In genomic region chr4:1656986-1657385, GRCh38 we compare ENCODE assay signal across 18 cellular contexts. TPM values are rescaled to one million over a fixed set of nuclear protein-coding genes. Genes with fewer than 3 reads are reported as not detected.
A peak's percentile ranks its signal among the peaks of the same experiment; 100 is the strongest.
DNase-seq lines count a peak whose midpoint lies in the region; ATAC-seq lines count a peak whose summit lies in the region.
"Had no signal": no experiment of that assay in that cellular context is flagged by ENCODE, and none has a peak within 500 bp of the region (broad histone marks: within the 10 kb centered on the region; RNA-seq: fewer than 3 reads in every experiment).

No MANE protein-coding gene starts in this region.

- no peak overlapping the region for H3K4ac ChIP-seq in neuronal stem cell (ENCODE audit: low read length)

- H2BK15ac ChIP-seq in neuronal stem cell (ENCODE audit: low read length): no peak overlapping the region

- no peaks in the 10 kb centered on the region for H3K9me3 Mint-ChIP-seq in natural killer cell treated with Interleukin-12 subunit alpha and Interleukin-12 subunit beta and Interleukin-15 and Interleukin-18, amount 100 ng/mL, for 72 hours
- no peaks in the 10 kb centered on the region for H3K9me3 Mint-ChIP-seq in T-helper 2 cell treated with Interferon-gamma antibody and Interleukin-4, amounts not matched to agents 5 μg/mL and 100 μg/mL, for 36 hours
- H3K9me3 Mint-ChIP-seq: CD4-positive, alpha-beta T cell; CD8-positive, alpha-beta T cell had no signal

- H3K9me3 ChIP-seq in neuronal stem cell (replicated peaks in 1 of 2; ENCODE audit: control insufficient read depth in 2 of 2, insufficient read depth in 1 of 2, low read depth in 1 of 2, low read length in 2 of 2): peaks cover 0 to 10% of the 10 kb centered on the region in 2 donors
- H3K9me3 ChIP-seq: A549; BLaER1 treated with 17β-estradiol and CSF1 and Interleukin-3, amounts not matched to agents 10 nM and 100 nM; Caco-2 had no signal

- H2BK12ac ChIP-seq in neuronal stem cell (ENCODE audit: low read length): no peak overlapping the region

- no peak overlapping the region for H3K27ac ChIP-seq in neuronal stem cell (replicated peaks; ENCODE audit: low read length)
- H3K27ac ChIP-seq: 22Rv1; A549; BLaER1 treated with 17β-estradiol and CSF1 and Interleukin-3, amounts not matched to agents 10 nM and 100 nM; C4-2B had no signal

- peak; percentile 39 for DNase-seq in H7
- DNase-seq in iPS-NIHi11 (ENCODE audit: low spot score): peak; percentile 2
- no peak for DNase-seq in neuronal stem cell (ENCODE audit: low spot score)
- DNase-seq in natural killer cell treated with Interleukin-12 subunit alpha and Interleukin-12 subunit beta and Interleukin-15 and Interleukin-18, amount 100 ng/mL, for 72 hours (ENCODE audit: low spot score): no peak
- no peak for DNase-seq in NCI-H2107 treated with DMSO at 0.1 percent for 48 hours (lab: John Stamatoyannopoulos, UW; ENCODE audit: unreplicated experiment)
- DNase-seq in T-helper 2 cell treated with Interferon-gamma antibody and Interleukin-4, amounts not matched to agents 5 μg/mL and 100 μg/mL, for 36 hours (ENCODE audit: low spot score): no peak
- DNase-seq: AML-193; Caco-2; Calu3; CD4-positive, alpha-beta T cell; CD8-positive, alpha-beta T cell; DMS79 treated with DMSO at 0.1 percent for 48 hours; GF-D8 had no signal

- no peaks in the 10 kb centered on the region for H3K27me3 ChIP-seq in H7 (ENCODE audit: control insufficient read depth, insufficient read depth, low read length)
- peaks cover 0 to 8% (median 0%) of the 10 kb centered on the region in 3 experiments for H3K27me3 ChIP-seq in neuronal stem cell (ENCODE audit: control insufficient read depth in 3 of 3, insufficient read depth in 3 of 3, low read depth in 1 of 3, low read length in 3 of 3)
- H3K27me3 ChIP-seq: BLaER1 treated with 17β-estradiol and CSF1 and Interleukin-3, amounts not matched to agents 10 nM and 100 nM had no signal

- H2AFZ ChIP-seq in neuronal stem cell (ENCODE audit: low read length): no peak overlapping the region

- H3K14ac ChIP-seq in neuronal stem cell (ENCODE audit: low read length): peak overlapping the region; percentile 56

- no CpG with 5 or more reads among the region's 19 CpGs for WGBS in neuronal stem cell (ENCODE audit: extremely low coverage in 2 of 2, insufficient read length in 2 of 2, insufficient replicate concordance in 1 of 2), 2 donors

- H3K36me3 ChIP-seq in H7 (replicated peaks; ENCODE audit: control insufficient read depth, insufficient read depth, low read length) (no peaks in the 10 kb centered on the region), neuronal stem cell (replicated peaks in 1 of 2; ENCODE audit: control insufficient read depth in 2 of 2, insufficient read depth in 2 of 2, low read length in 2 of 2) (peaks cover 0 to 2% of the 10 kb centered on the region in 2 donors)
- H3K36me3 ChIP-seq: BLaER1 treated with 17β-estradiol and CSF1 and Interleukin-3, amounts not matched to agents 10 nM and 100 nM had no signal

- H3K27me3 Mint-ChIP-seq in natural killer cell treated with Interleukin-12 subunit alpha and Interleukin-12 subunit beta and Interleukin-15 and Interleukin-18, amount 100 ng/mL, for 72 hours: no peaks in the 10 kb centered on the region
- no peaks in the 10 kb centered on the region for H3K27me3 Mint-ChIP-seq in T-helper 2 cell treated with Interferon-gamma antibody and Interleukin-4, amounts not matched to agents 5 μg/mL and 100 μg/mL, for 36 hours (ENCODE audit: low read depth)
- H3K27me3 Mint-ChIP-seq: B cell; CD4-positive, alpha-beta T cell had no signal

- H3K4me3 Mint-ChIP-seq in natural killer cell treated with Interleukin-12 subunit alpha and Interleukin-12 subunit beta and Interleukin-15 and Interleukin-18, amount 100 ng/mL, for 72 hours: no peak overlapping the region
- H3K4me3 Mint-ChIP-seq in T-helper 2 cell treated with Interferon-gamma antibody and Interleukin-4, amounts not matched to agents 5 μg/mL and 100 μg/mL, for 36 hours: no peak overlapping the region
- H3K4me3 Mint-ChIP-seq: B cell; CD4-positive, alpha-beta T cell; CD8-positive, alpha-beta T cell had no signal

- H3K27ac Mint-ChIP-seq in natural killer cell treated with Interleukin-12 subunit alpha and Interleukin-12 subunit beta and Interleukin-15 and Interleukin-18, amount 100 ng/mL, for 72 hours: no peak overlapping the region
- H3K27ac Mint-ChIP-seq in T-helper 2 cell treated with Interferon-gamma antibody and Interleukin-4, amounts not matched to agents 5 μg/mL and 100 μg/mL, for 36 hours: no peak overlapping the region
- H3K27ac Mint-ChIP-seq: B cell; CD4-positive, alpha-beta T cell; CD8-positive, alpha-beta T cell had no signal

- peak overlapping the region; percentile 53 for H2BK5ac ChIP-seq in neuronal stem cell (ENCODE audit: low read length)

- H3K4me1 Mint-ChIP-seq in natural killer cell treated with Interleukin-12 subunit alpha and Interleukin-12 subunit beta and Interleukin-15 and Interleukin-18, amount 100 ng/mL, for 72 hours (ENCODE audit: low read depth in 2 of 2): no peaks in the 10 kb centered on the region
- no peaks in the 10 kb centered on the region for H3K4me1 Mint-ChIP-seq in T-helper 2 cell treated with Interferon-gamma antibody and Interleukin-4, amounts not matched to agents 5 μg/mL and 100 μg/mL, for 36 hours (ENCODE audit: low read depth)
- H3K4me1 Mint-ChIP-seq: B cell had no signal

- peaks cover 7% of the 10 kb centered on the region for H3K79me1 ChIP-seq in neuronal stem cell (ENCODE audit: low read depth, low read length)

- no peak overlapping the region for H2BK120ac ChIP-seq in neuronal stem cell (ENCODE audit: low read depth, low read length)

- H3K36me3 Mint-ChIP-seq in natural killer cell treated with Interleukin-12 subunit alpha and Interleukin-12 subunit beta and Interleukin-15 and Interleukin-18, amount 100 ng/mL, for 72 hours: no peaks in the 10 kb centered on the region
- no peaks in the 10 kb centered on the region for H3K36me3 Mint-ChIP-seq in T-helper 2 cell treated with Interferon-gamma antibody and Interleukin-4, amounts not matched to agents 5 μg/mL and 100 μg/mL, for 36 hours (ENCODE audit: low read depth)
- H3K36me3 Mint-ChIP-seq: CD8-positive, alpha-beta T cell had no signal

- no peak for ATAC-seq in natural killer cell treated with Interleukin-12 subunit alpha and Interleukin-12 subunit beta and Interleukin-15 and Interleukin-18, amount 100 ng/mL, for 72 hours
- ATAC-seq: A549; CD8-positive, alpha-beta T cell had no signal

- no peak overlapping the region for H3K9ac ChIP-seq in neuronal stem cell (ENCODE audit: low read depth, low read length, poor library complexity)
- H3K9ac ChIP-seq: BLaER1 treated with 17β-estradiol and CSF1 and Interleukin-3, amounts not matched to agents 10 nM and 100 nM had no signal

- peak overlapping the region; percentile 34 for H3K23ac ChIP-seq in neuronal stem cell (ENCODE audit: low read depth, low read length, poor library complexity)

- no peak overlapping the region for H4K91ac ChIP-seq in neuronal stem cell (ENCODE audit: low read depth, low read length, poor library complexity)

- H4K8ac ChIP-seq in neuronal stem cell (ENCODE audit: low read depth, low read length): no peak overlapping the region

- H3K4me2 ChIP-seq in neuronal stem cell (ENCODE audit: insufficient read depth, low read length, poor library complexity, severe bottlenecking): no peak overlapping the region
- H3K4me2 ChIP-seq: A549; BLaER1 treated with 17β-estradiol and CSF1 and Interleukin-3, amounts not matched to agents 10 nM and 100 nM had no signal

- H2AK5ac ChIP-seq in neuronal stem cell (ENCODE audit: low read depth, low read length): peak overlapping the region; percentile 70

- peaks cover 0 to 3% of the 10 kb centered on the region in 2 donors for H3K4me1 ChIP-seq in neuronal stem cell (ENCODE audit: control insufficient read depth in 2 of 2, insufficient read depth in 1 of 2, low read depth in 1 of 2, low read length in 2 of 2)
- H3K4me1 ChIP-seq: A549, Caco-2 had no signal

- H3K4me3 ChIP-seq in H7 (ENCODE audit: insufficient read depth, low read depth, low read length) (no peak overlapping the region), neuronal stem cell (ENCODE audit: low read length in 2 of 2) (no peak overlapping the region)
- H3K4me3 ChIP-seq: A549; BLaER1 treated with 17β-estradiol and CSF1 and Interleukin-3, amounts not matched to agents 10 nM and 100 nM had no signal

- no peak overlapping the region for H3K18ac ChIP-seq in neuronal stem cell (ENCODE audit: low read length)

RNA-seq across cellular contexts. Expression of gene FAM53A, which starts 27.1 kb away (rescaled TPM):
- 7.4 and 24.5 TPM in 2 replicates for total RNA-seq in H7 (2014; rRNA removed; shearing (Covaris generic))
- 2.0 TPM for polyA plus RNA-seq in neuronal stem cell (2013, experiment 1 of 2)
- polyA plus RNA-seq in neuronal stem cell (2013, experiment 2 of 2): 1.3 TPM
- 1 to 10 TPM in 1 of 2 donors, under 1 TPM in 1; 0.78 to 6.2 TPM for total RNA-seq in natural killer cell treated with Interleukin-12 subunit alpha and Interleukin-12 subunit beta and Interleukin-15 and Interleukin-18, amount 100 ng/mL, for 72 hours

RNA-seq across cellular contexts. Expression of gene SLBP, which starts 55.1 kb away (rescaled TPM):
- 75.3 and 82.2 TPM in 2 replicates for total RNA-seq in H7 (2014; rRNA removed; shearing (Covaris generic))
- 44.6 TPM for polyA plus RNA-seq in neuronal stem cell (2013, experiment 1 of 2)
- polyA plus RNA-seq in neuronal stem cell (2013, experiment 2 of 2): 44.5 TPM
- 100 to 1,000 TPM in 1 of 2 donors, 10 to 100 TPM in 1; 83.0 to 129 TPM for total RNA-seq in natural killer cell treated with Interleukin-12 subunit alpha and Interleukin-12 subunit beta and Interleukin-15 and Interleukin-18, amount 100 ng/mL, for 72 hours

Comparison
In these comparisons a context has a peak if more than half of its experiments do, and no peak if none do; other contexts are left out.
1. DNase-seq: peak in H7 (single experiment) and iPS-NIHi11 (single experiment); none in neuronal stem cell (single experiment), natural killer cell treated with Interleukin-12 subunit alpha and Interleukin-12 subunit beta and Interleukin-15 and Interleukin-18, amount 100 ng/mL, for 72 hours (single experiment), NCI-H2107 treated with DMSO at 0.1 percent for 48 hours (single experiment) and T-helper 2 cell treated with Interferon-gamma antibody and Interleukin-4, amounts not matched to agents 5 μg/mL and 100 μg/mL, for 36 hours (single experiment).